ENCODE assay signal across 8 cellular contexts in genomic region chr7:1159933-1160664, GRCh38. TPM values are rescaled to one million over a fixed set of nuclear protein-coding genes. Genes with fewer than 3 reads are reported as not detected.
DNase-seq lines count a peak whose midpoint lies in the region; ATAC-seq and TF ChIP-seq lines count a peak whose summit lies in the region.

Gene ZFAND2A, minus strand, starts transcription at chr7:1160196. Its CDS starts 1,984 bp downstream, at chr7:1158212.

- H3K9me3 ChIP-seq in SJSA1 (replicated peaks) (no peaks in the 10 kb centered on the region), neuron (ENCODE audit: low read length) (no peaks in the 10 kb centered on the region)

- CTCF ChIA-PET in HEK293T (lab: Yijun Ruan, JAX), result interaction anchor here (0.6 kb wide), 1 partner anchor 16 kb away, joined by 3 read pairs; no protein-coding TSS in a partner anchor

- H2AFZ ChIP-seq in neuron (ENCODE audit: low read depth, low read length), result peak within 1 kb of the TSS; percentile 35

- H3K4me1 ChIP-seq in SJSA1 (replicated peaks) (peaks cover 33% of the 10 kb centered on the region), foreskin keratinocyte (no peaks in the 10 kb centered on the region), neuron (ENCODE audit: insufficient read depth, low read length) (peaks cover 22% of the 10 kb centered on the region)

- H3K27me3 ChIP-seq in SJSA1 (replicated peaks), result no peaks in the 10 kb centered on the region
- no peaks in the 10 kb centered on the region for H3K27me3 ChIP-seq in foreskin keratinocyte
- no peaks in the 10 kb centered on the region for H3K27me3 ChIP-seq in neuron (ENCODE audit: insufficient read depth, low read length)

- POLR2A ChIA-PET in HEK293T (lab: Yijun Ruan, JAX), result interaction anchor here (0.8 to 1.8 kb wide), 5 partner anchors 14 to 35 kb away, joined by 3 to 9 read pairs (median 3); a partner anchor contains a TSS

- H3K27ac ChIP-seq in SJSA1 (peak within 1 kb of the TSS; percentile 89), foreskin keratinocyte (peak within 1 kb of the TSS; percentile 89)

- H3K4me3 ChIP-seq in SJSA1 (peak within 1 kb of the TSS; percentile 78), neuron (ENCODE audit: low read length) (peak within 1 kb of the TSS; percentile 99)

- peak; percentile 96 for ATAC-seq in foreskin keratinocyte

- DNase-seq in GM03348 (ENCODE audit: low spot score) (peak; percentile 99), HEK293T (ENCODE audit: extremely low spot score) (peak; percentile 98), MV-4-11 (lab: John Stamatoyannopoulos, UW) (peak; percentile 95), SJSA1 (ENCODE audit: low read depth in 1 of 2, low spot score in 2 of 2) (peak; percentile 94 to 99), foreskin keratinocyte (peak; percentile 80 to 90), stromal cell of bone marrow (ENCODE audit: low read depth) (peak; percentile 95)
- peak; percentile 95 to 98 (median 96) for DNase-seq in activated naive CD4-positive, alpha-beta T cell (lab: John Stamatoyannopoulos, UW)

- H3K36me3 ChIP-seq in SJSA1 (peaks cover 37% of the 10 kb centered on the region), neuron (ENCODE audit: insufficient read depth, low read length) (peaks cover 17% of the 10 kb centered on the region)

- TF ChIP-seq CTCF in foreskin keratinocyte (conservative IDR thresholded peaks at IDR 0.05), result no peak

TF ChIP-seq in HEK293T, 16 proteins besides CTCF, POLR2A, EP300 and RAD21:
- TF ChIP-seq ARNT (IDR thresholded peaks at IDR 0.05) (no peak), ELF4 (IDR thresholded peaks at IDR 0.05) (peak; percentile 46)

RNA-seq across cellular contexts. Expression of gene ZFAND2A, which starts in this region (rescaled TPM):
- 28.5 and 51.5 TPM in 2 replicates for total RNA-seq in SJSA1 (2014; rRNA removed; shearing (Covaris generic))
- total RNA-seq in foreskin keratinocyte, result 19.9 and 22.2 TPM in 2 replicates
- 22.9 and 25.1 TPM in 2 replicates for polyA plus RNA-seq in foreskin keratinocyte

Comparison
In these comparisons a context has a peak if more than half of its experiments do, and no peak if none do; other contexts are left out.
1. Peak in every context shown above with its lines: DNase-seq, ATAC-seq, H3K4me3 ChIP-seq and H3K27ac ChIP-seq.